ENCODE assay signal across 8 cellular contexts in genomic region chr16:29806641-29807425, GRCh38. TPM values are rescaled to one million over a fixed set of nuclear protein-coding genes. Genes with fewer than 3 reads are reported as not detected.
DNase-seq lines count a peak whose midpoint lies in the region; ATAC-seq and TF ChIP-seq lines count a peak whose summit lies in the region.

No MANE protein-coding gene starts in this region.

- TF ChIP-seq CTCF in astrocyte of the spinal cord (IDR thresholded peaks at IDR 0.05; ENCODE audit: low read depth, low read length), result no peak
- TF ChIP-seq CTCF in kidney epithelial cell (IDR thresholded peaks at IDR 0.05; ENCODE audit: insufficient read depth, low read length, poor library complexity, severe bottlenecking), result no peak

- ATAC-seq in GM18520 (IDR thresholded peaks at IDR 0.05; ENCODE audit: unreplicated experiment), result no peak
- no peak for ATAC-seq in HG03354 (IDR thresholded peaks at IDR 0.05; ENCODE audit: poor library complexity, severe bottlenecking, unreplicated experiment)

- DNase-seq in GDM1 (lab: John Stamatoyannopoulos, UW) (peak; percentile 29), SK-MEL-5 (ENCODE audit: low read depth, low spot score) (peak; percentile 48), astrocyte of the spinal cord (ENCODE audit: low read depth, low spot score) (peak; percentile 64), kidney epithelial cell (ENCODE audit: low read depth) (no peak)
- peak; percentile 77 for DNase-seq in Jurkat, Clone E6-1 (ENCODE audit: low read depth, low spot score)
- DNase-seq in stimulated activated CD4-positive, alpha-beta T cell treated with anti-CD3 and anti-CD28 coated beads, TNF-alpha, amount 100 ng/mL, for 24 hours (ENCODE audit: low read depth in 3 of 3), result peak in 2 of 3 experiments; percentile 32 to 71

- in situ Hi-C loops in SK-MEL-5 (cut with HindIII; ENCODE audit: low pct_unique_long_range_greater_than_20kb, low sequenced_read_pairs) (no loop called here), astrocyte of the spinal cord (cut with HindIII; ENCODE audit: low sequenced_read_pairs) (no loop called here)

- H3K4me3 ChIP-seq in Jurkat, Clone E6-1 (ENCODE audit: low read length), result peak overlapping the region; percentile 91
- H3K4me3 ChIP-seq in astrocyte of the spinal cord (ENCODE audit: low read depth, low read length) (peak overlapping the region; percentile 64), kidney epithelial cell (ENCODE audit: low read depth, low read length) (peak overlapping the region; percentile 66)

- H3K27me3 ChIP-seq in kidney epithelial cell (ENCODE audit: control insufficient read depth, insufficient read depth, low read length), result no peaks in the 10 kb centered on the region

- H3K36me3 ChIP-seq in kidney epithelial cell (ENCODE audit: control insufficient read depth, insufficient read depth, low read length), result peaks cover 5% of the 10 kb centered on the region

RNA-seq across cellular contexts. Expression of gene MAZ, which starts 0.5 kb away (rescaled TPM):
- 1,001 TPM for polyA plus RNA-seq in Jurkat, Clone E6-1 (2012; ENCODE audit: insufficient read depth, insufficient read length)
- total RNA-seq in SK-MEL-5 (2014; rRNA removed; shearing (Covaris generic)), result 163 and 182 TPM in 2 replicates
- polyA plus RNA-seq in SK-MEL-5 (2015; cell fraction: cytosol; rRNA removed), result 187 and 234 TPM in 2 replicates
- polyA plus RNA-seq in SK-MEL-5 (2015; cell fraction: nucleus; rRNA removed), result 183 and 275 TPM in 2 replicates
- total RNA-seq in kidney epithelial cell, result 164 and 200 TPM in 2 replicates

RNA-seq across cellular contexts. Expression of gene PRRT2, which starts 5.2 kb away (rescaled TPM):
- 0.85 TPM for polyA plus RNA-seq in Jurkat, Clone E6-1 (2012; ENCODE audit: insufficient read depth, insufficient read length)
- total RNA-seq in SK-MEL-5 (2014; rRNA removed; shearing (Covaris generic)), result not detected in 2 replicates
- polyA plus RNA-seq in SK-MEL-5 (2015; cell fraction: cytosol; rRNA removed), result not detected in 2 replicates
- polyA plus RNA-seq in SK-MEL-5 (2015; cell fraction: nucleus; rRNA removed), result 0.46 and 0.69 TPM in 2 replicates
- total RNA-seq in kidney epithelial cell, result 0.27 and 0.29 TPM in 2 replicates

RNA-seq across cellular contexts. Expression of gene PAGR1, which starts 9.1 kb away (rescaled TPM):
- 64.3 TPM for polyA plus RNA-seq in Jurkat, Clone E6-1 (2012; ENCODE audit: insufficient read depth, insufficient read length)
- total RNA-seq in SK-MEL-5 (2014; rRNA removed; shearing (Covaris generic)), result 19.8 and 21.1 TPM in 2 replicates
- polyA plus RNA-seq in SK-MEL-5 (2015; cell fraction: cytosol; rRNA removed), result 27.7 and 35.4 TPM in 2 replicates
- polyA plus RNA-seq in SK-MEL-5 (2015; cell fraction: nucleus; rRNA removed), result 7.1 and 10.0 TPM in 2 replicates
- total RNA-seq in kidney epithelial cell, result 40.1 and 53.9 TPM in 2 replicates

RNA-seq across cellular contexts. Expression of gene MVP, which starts 13.4 kb away (rescaled TPM):
- 3.6 TPM for polyA plus RNA-seq in Jurkat, Clone E6-1 (2012; ENCODE audit: insufficient read depth, insufficient read length)
- 35.7 and 41.9 TPM in 2 replicates for total RNA-seq in SK-MEL-5 (2014; rRNA removed; shearing (Covaris generic))
- polyA plus RNA-seq in SK-MEL-5 (2015; cell fraction: cytosol; rRNA removed), result 38.8 and 54.8 TPM in 2 replicates
- 97.9 and 119 TPM in 2 replicates for polyA plus RNA-seq in SK-MEL-5 (2015; cell fraction: nucleus; rRNA removed)
- 194 and 209 TPM in 2 replicates for total RNA-seq in kidney epithelial cell

RNA-seq across cellular contexts. Expression of gene KIF22, which starts 16.3 kb away (rescaled TPM):
- 169 TPM for polyA plus RNA-seq in Jurkat, Clone E6-1 (2012; ENCODE audit: insufficient read depth, insufficient read length)
- 29.9 and 34.9 TPM in 2 replicates for total RNA-seq in SK-MEL-5 (2014; rRNA removed; shearing (Covaris generic))
- 40.7 and 46.6 TPM in 2 replicates for polyA plus RNA-seq in SK-MEL-5 (2015; cell fraction: cytosol; rRNA removed)
- 189 and 220 TPM in 2 replicates for polyA plus RNA-seq in SK-MEL-5 (2015; cell fraction: nucleus; rRNA removed)
- 24.2 and 27.5 TPM in 2 replicates for total RNA-seq in kidney epithelial cell
